In the genomic region with DNA sequence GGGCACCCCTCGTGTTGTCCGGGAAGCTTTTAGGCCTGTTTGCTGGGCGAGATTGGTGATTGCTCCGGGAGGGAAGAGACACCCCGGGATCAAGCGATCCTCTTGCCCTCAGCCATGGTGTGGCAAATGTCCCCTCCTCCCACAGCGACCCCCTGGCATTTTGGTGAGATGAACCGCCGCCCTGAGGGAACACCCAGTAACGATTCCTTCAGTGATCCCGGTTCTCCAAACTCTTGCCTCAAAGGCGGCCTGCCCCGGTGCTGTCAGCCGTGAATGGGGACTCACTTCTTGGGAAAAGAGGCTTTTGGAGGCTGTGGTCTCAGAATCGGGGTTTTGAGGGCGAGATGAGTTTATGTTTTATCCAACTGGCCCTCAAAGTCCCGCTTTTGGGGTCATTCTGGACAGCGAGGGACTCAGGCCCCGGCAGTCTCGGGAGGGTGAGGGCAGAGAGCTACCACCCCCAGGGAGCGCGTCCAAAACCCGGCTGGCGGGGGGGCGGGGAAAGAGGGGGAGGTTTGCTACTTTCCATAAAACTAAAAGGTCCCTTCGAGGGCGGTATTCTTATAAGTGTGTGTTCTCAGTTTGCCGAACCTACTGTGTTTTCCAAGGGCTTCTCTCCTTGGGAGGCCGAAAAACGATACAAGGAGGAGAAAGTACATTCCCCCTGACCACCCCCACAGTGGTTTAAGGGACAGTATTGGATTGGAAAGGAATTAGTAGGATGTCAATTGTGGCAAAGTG, we compare ENCODE assay signal across 9 cellular contexts.
DNase-seq lines count a peak whose midpoint lies in the region; ATAC-seq and TF ChIP-seq lines count a peak whose summit lies in the region.
"Had no signal": no experiment of that assay in that cellular context is flagged by ENCODE, and none has a peak within 500 bp of the region (broad histone marks: within the 10 kb centered on the region; RNA-seq: fewer than 3 reads in every experiment).

No MANE protein-coding gene starts in this region.

- H3K36me3 ChIP-seq in left lung = no peaks in the 10 kb centered on the region
- no peaks in the 10 kb centered on the region for H3K36me3 ChIP-seq in transverse colon

- H3K27me3 ChIP-seq in left lung (peaks cover 0 to 62% of the 10 kb centered on the region in 2 donors), transverse colon (peaks cover 23% of the 10 kb centered on the region)

- TF ChIP-seq POLR2A in transverse colon (IDR thresholded peaks at IDR 0.05) = no peak

- intact Hi-C loops in activated naive CD4-positive, alpha-beta T cell treated with anti-CD3 and anti-CD28 coated beads for 36 hours (cut with micrococcal nuclease) = loop anchor here (5.0 to 10.0 kb wide), 3 partner anchors 57 to 387 kb away; no protein-coding TSS in a partner anchor
- intact Hi-C loops in left lung (cut with DNase I) (loop anchor here in 1 of 2 donors (5.0 kb wide), 1 partner anchor 223 kb away; no protein-coding TSS in a partner anchor), transverse colon (cut with DNase I; ENCODE audit: low total_unique reads) (no loop called here)

- no peak overlapping the region for H3K27ac Mint-ChIP-seq in activated naive CD4-positive, alpha-beta T cell treated with anti-CD3 and anti-CD28 coated beads for 36 hours

- H3K4me3 Mint-ChIP-seq in activated naive CD4-positive, alpha-beta T cell treated with anti-CD3 and anti-CD28 coated beads for 36 hours = peak overlapping the region; percentile 71

- peaks cover 9 to 27% of the 10 kb centered on the region in 2 donors for H3K4me1 ChIP-seq in left lung
- H3K4me1 ChIP-seq in transverse colon = peaks cover 5 to 55% (median 20%) of the 10 kb centered on the region in 4 donors

- no peaks in the 10 kb centered on the region for H3K9me3 Mint-ChIP-seq in activated naive CD4-positive, alpha-beta T cell treated with anti-CD3 and anti-CD28 coated beads for 36 hours

- H3K27ac ChIP-seq in left lung (no peak overlapping the region), transverse colon (peak overlapping the region; percentile 67 to 87 (median 76))

- H3K36me3 Mint-ChIP-seq in activated naive CD4-positive, alpha-beta T cell treated with anti-CD3 and anti-CD28 coated beads for 36 hours (ENCODE audit: low read depth) = no peaks in the 10 kb centered on the region

- CTCF ChIA-PET in activated naive CD4-positive, alpha-beta T cell treated with anti-CD3 and anti-CD28 coated beads for 36 hours (lab: Charles Lee) = interaction anchor here (2.0 kb wide), 1 partner anchor 18 kb away, joined by 7 read pairs; no protein-coding TSS in a partner anchor

- ATAC-seq in left lung (no peak), GM18861 (IDR thresholded peaks at IDR 0.05; ENCODE audit: unreplicated experiment) (no peak), GM18502 (IDR thresholded peaks at IDR 0.05; ENCODE audit: poor library complexity, unreplicated experiment) (no peak)

- H3K27me3 Mint-ChIP-seq in activated naive CD4-positive, alpha-beta T cell treated with anti-CD3 and anti-CD28 coated beads for 36 hours (ENCODE audit: low read depth) = no peaks in the 10 kb centered on the region

- 65% methylated on average over 29 of the region's 30 CpGs; no CpG with 5 or more reads in 1 of the 2 donors for WGBS in transverse colon (ENCODE audit: low coverage in 1 of 2), 2 donors

- DNase-seq in activated naive CD4-positive, alpha-beta T cell treated with anti-CD3 and anti-CD28 coated beads for 36 hours = no peak
- DNase-seq in activated naive CD4-positive, alpha-beta T cell treated with anti-CD3 and anti-CD28 coated beads, Interleukin-2, amount 50 U/mL, for 16 hours = no peak
- DNase-seq in astrocyte of the cerebellum (ENCODE audit: low read depth) = no peak
- no peak for DNase-seq in left lung
- peak; percentile 27 for DNase-seq in transverse colon
- no peak for DNase-seq in cortex of kidney (lab: John Stamatoyannopoulos, UW)
- DNase-seq: DMS79 had no signal

- H3K9me3 ChIP-seq in left lung (no peaks in the 10 kb centered on the region), transverse colon (no peaks in the 10 kb centered on the region)

- in situ Hi-C loops in astrocyte of the cerebellum (cut with HindIII; ENCODE audit: low sequenced_read_pairs) = no loop called here
- in situ Hi-C loops in transverse colon (cut with MboI; ENCODE audit: low pct_ligation_motif_present in 1 of 4, low pct_unique_long_range_greater_than_20kb in 1 of 4, low sequenced_read_pairs in 3 of 4) = loop anchor here in 2 of 4 donors (10.0 kb wide), 1 partner anchor 221 kb away; no protein-coding TSS in a partner anchor

- TF ChIP-seq CTCF in astrocyte of the cerebellum (IDR thresholded peaks at IDR 0.05; ENCODE audit: low read depth, low read length, missing control alignments) (no peak), left lung (IDR thresholded peaks at IDR 0.05) (no peak), transverse colon (IDR thresholded peaks at IDR 0.05) (no peak)

- H3K4me3 ChIP-seq in astrocyte of the cerebellum (ENCODE audit: low read depth, low read length) (peak overlapping the region; percentile 80), left lung (peak overlapping the region; percentile 61 to 65), transverse colon (peak overlapping the region; percentile 53 to 86 (median 73))

- TF ChIP-seq EP300 in transverse colon (IDR thresholded peaks at IDR 0.05; ENCODE audit: low read depth) = no peak

- H3K4me1 Mint-ChIP-seq in activated naive CD4-positive, alpha-beta T cell treated with anti-CD3 and anti-CD28 coated beads for 36 hours (ENCODE audit: low read depth) = peaks cover 41% of the 10 kb centered on the region

Comparison
In these comparisons a context has a peak if more than half of its experiments do, and no peak if none do; other contexts are left out.
1. H3K27ac ChIP-seq: peak in transverse colon (4 of 4); none in left lung (0 of 2).
2. Peak in every context shown above with its lines, with median percentiles within 50 percentile points of each other: H3K4me3 ChIP-seq.